2 cellular contexts compared by ENCODE assay signal in genomic region chr13:42796747-42797356, GRCh38.
TF ChIP-seq lines count a peak whose summit lies in the region.

No MANE protein-coding gene starts in this region.

TF ChIP-seq in GM23338, 12 proteins besides CTCF, POLR2A, EP300 and RAD21:
- TF ChIP-seq POLR2AphosphoS5 (IDR thresholded peaks at IDR 0.05; ENCODE audit: low read depth) (no peak), ZNF462 (CRISPR knock-in tag; IDR thresholded peaks at IDR 0.05) (no peak), JUNB (IDR thresholded peaks at IDR 0.05; ENCODE audit: unreplicated experiment) (no peak)

TF ChIP-seq in IMR-90, 13 proteins besides CTCF, POLR2A, EP300 and RAD21:
- no peak for TF ChIP-seq RCOR1 (IDR thresholded peaks at IDR 0.05; ENCODE audit: insufficient replicate concordance, low read length)
- TF ChIP-seq MAFK (IDR thresholded peaks at IDR 0.05; ENCODE audit: low read depth, low read length) = no peak
- TF ChIP-seq USF2 (IDR thresholded peaks at IDR 0.05; ENCODE audit: low read depth, low read length) = no peak
- TF ChIP-seq NFE2L2 (IDR thresholded peaks at IDR 0.05; ENCODE audit: low read depth, low read length) = no peak
- no peak for TF ChIP-seq BHLHE40 (IDR thresholded peaks at IDR 0.05; ENCODE audit: low read depth, low read length)
- TF ChIP-seq MXI1 (IDR thresholded peaks at IDR 0.05; ENCODE audit: borderline replicate concordance, low read depth, low read length) = no peak
- TF ChIP-seq ELK1 (IDR thresholded peaks at IDR 0.05; ENCODE audit: borderline replicate concordance, low read depth, low read length) = no peak
- no peak for TF ChIP-seq CEBPB (IDR thresholded peaks at IDR 0.05; ENCODE audit: low read depth, low read length)
- no peak for TF ChIP-seq FOS (IDR thresholded peaks at IDR 0.05; ENCODE audit: low read depth, low read length)
